ENCODE assay signal across 19 cellular contexts in the genomic region with DNA sequence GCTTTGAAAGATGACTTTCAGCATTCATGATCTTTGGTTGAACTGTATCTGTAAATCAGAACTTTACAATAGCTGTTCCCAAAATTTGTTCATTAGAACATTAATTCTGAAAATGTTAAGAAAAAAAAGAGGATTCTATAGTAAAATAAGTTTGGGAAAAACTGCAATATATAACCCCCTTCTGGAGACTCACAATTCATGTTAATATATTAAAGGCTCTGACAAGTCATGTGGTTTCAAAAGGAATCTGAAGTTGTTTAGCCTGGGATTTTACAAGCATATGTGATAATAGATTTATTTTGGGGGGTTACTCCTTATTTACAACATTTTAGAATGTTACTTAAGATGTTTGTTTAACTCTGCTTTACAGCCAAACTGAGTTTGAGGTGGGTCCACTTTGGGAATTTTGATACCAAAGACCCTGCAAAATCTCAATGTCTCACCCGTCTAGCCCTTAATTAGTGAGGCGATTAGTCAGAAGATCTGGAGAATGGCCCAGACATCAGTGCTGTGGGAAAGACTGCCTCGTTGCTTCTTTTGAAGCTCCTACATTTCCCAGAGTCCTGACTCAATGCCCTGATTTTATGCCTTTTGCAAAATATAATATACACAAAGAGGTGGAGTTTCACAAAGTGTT. TPM values are rescaled to one million over a fixed set of nuclear protein-coding genes. Genes with fewer than 3 reads are reported as not detected.
DNase-seq lines count a peak whose midpoint lies in the region; ATAC-seq and TF ChIP-seq lines count a peak whose summit lies in the region.
"Had no signal": no experiment of that assay in that cellular context is flagged by ENCODE, and none has a peak within 500 bp of the region (broad histone marks: within the 10 kb centered on the region; RNA-seq: fewer than 3 reads in every experiment).

No MANE protein-coding gene starts in this region.

- H3K4me1 ChIP-seq in IMR-90 (ENCODE audit: control insufficient read depth, insufficient read depth, low read length), result peaks cover 13% of the 10 kb centered on the region

- H3K27ac ChIP-seq in IMR-90 (ENCODE audit: insufficient read depth, low read length), result no peak overlapping the region
- H3K27ac ChIP-seq: ascending aorta, HL-60, right atrium auricular region had no signal

- POLR2A ChIA-PET in IMR-90 (lab: Charles Lee; ENCODE audit: unreplicated experiment), result no interaction called here

- peak overlapping the region; percentile 61; the same call in 1 of the 2 replicates for H3K4ac ChIP-seq in IMR-90 (ENCODE audit: low read depth, low read length)

- H3K27me3 Mint-ChIP-seq in chondrocyte (ENCODE audit: low read depth), result no peaks in the 10 kb centered on the region
- H3K27me3 Mint-ChIP-seq: naive thymus-derived CD8-positive, alpha-beta T cell had no signal

- no peak overlapping the region for H3K4me3 ChIP-seq in IMR-90 (ENCODE audit: insufficient read depth, low read depth, low read length)
- H3K4me3 ChIP-seq: ascending aorta, heart left ventricle, right atrium auricular region had no signal

- H3K14ac ChIP-seq in IMR-90 (replicated peaks; ENCODE audit: low read depth, low read length), result peak overlapping the region; percentile 70

- ATAC-seq in IMR-90 (ENCODE audit: low read depth), result no peak
- ATAC-seq in GM21360 (IDR thresholded peaks at IDR 0.05; ENCODE audit: unreplicated experiment), result no peak
- no peak for ATAC-seq in left colon
- ATAC-seq: naive thymus-derived CD8-positive, alpha-beta T cell had no signal

- H4K8ac ChIP-seq in IMR-90 (ENCODE audit: low read depth in 2 of 2, low read length in 2 of 2), result peak overlapping the region in 1 of 2 experiments; percentile 11; a peak in 1 of 4 replicates

- CTCF ChIA-PET in IMR-90 (lab: Yijun Ruan, JAX), result no interaction called here

- H3K9me3 Mint-ChIP-seq in chondrocyte (ENCODE audit: low read depth), result no peaks in the 10 kb centered on the region
- H3K9me3 Mint-ChIP-seq: activated T-helper 2 cell treated with anti-CD3 and anti-CD28 coated beads, Interferon-gamma antibody, Interleukin-2, Interleukin-4, amounts not matched to agents 10 μg/mL and 5 μg/mL and 100 μg/mL, durations not matched to agents 14 hours and 24 hours and 36 hours; naive thymus-derived CD8-positive, alpha-beta T cell had no signal

- H4K5ac ChIP-seq in IMR-90 (ENCODE audit: low read depth, low read length), result no peak overlapping the region

- TF ChIP-seq CTCF in IMR-90 (conservative IDR thresholded peaks at IDR 0.05; ENCODE audit: low read depth, low read length) (no peak), chondrocyte (IDR thresholded peaks at IDR 0.05) (no peak)

- no peaks in the 10 kb centered on the region for H4K20me1 ChIP-seq in IMR-90 (ENCODE audit: insufficient read depth, low read length)

- H2AFZ ChIP-seq in IMR-90 (replicated peaks; ENCODE audit: low read length, poor library complexity), result peak overlapping the region; percentile 33

- H3K4me3 Mint-ChIP-seq in chondrocyte (ENCODE audit: unreplicated experiment), result no peak overlapping the region
- H3K4me3 Mint-ChIP-seq: naive thymus-derived CD8-positive, alpha-beta T cell had no signal

- no CpG with 5 or more reads among the region's 3 CpGs for WGBS in IMR-90 (ENCODE audit: extremely low coverage in 2 of 2, insufficient read length in 1 of 2), 2 experiments

- H3K23ac ChIP-seq in IMR-90 (ENCODE audit: low read depth, low read length), result 0 out of 2 replicates have a peak overlapping the region, but pooled peaks have one; percentile 10

- no peak for TF ChIP-seq RAD21 in IMR-90 (IDR thresholded peaks at IDR 0.05; ENCODE audit: low read length)

- H2AK9ac ChIP-seq in IMR-90 (replicated peaks; ENCODE audit: low read depth, low read length, poor library complexity), result no peak overlapping the region

- peak overlapping the region; percentile 57; the same call in 1 of the 2 replicates for H2BK20ac ChIP-seq in IMR-90 (ENCODE audit: low read depth, low read length)

- no TSS peak for BruUV-seq in IMR-90 (replicated peaks; lab: Mats Ljungman, UMichigan)

- DNase-seq in AG08395 (ENCODE audit: low spot score), result peak; percentile 65
- peak; percentile 65 for DNase-seq in IMR-90
- DNase-seq in chondrocyte (ENCODE audit: low spot score), result no peak
- peak; percentile 45 for DNase-seq in myocyte (ENCODE audit: low read depth)
- no peak for DNase-seq in stimulated activated CD4-positive, alpha-beta T cell treated with anti-CD3 and anti-CD28 coated beads, Interleukin-12 subunit alpha, Interleukin-12 subunit beta, amount 100 ng/mL, for 4 hours
- no peak for DNase-seq in left colon
- DNase-seq in DMS53 (lab: John Stamatoyannopoulos, UW), result no peak
- DNase-seq: ACHN; H7; heart left ventricle; naive thymus-derived CD8-positive, alpha-beta T cell; NCI-H2029 treated with DMSO at 0.1 percent for 48 hours; stimulated activated naive CD4-positive, alpha-beta T cell; T1000 had no signal

- no peaks in the 10 kb centered on the region for H3K9me3 ChIP-seq in IMR-90 (ENCODE audit: control insufficient read depth, insufficient read depth, low read length)
- H3K9me3 ChIP-seq: ascending aorta, heart left ventricle, right atrium auricular region had no signal

- no peak overlapping the region for H3K18ac ChIP-seq in IMR-90 (ENCODE audit: low read depth, low read length)

- H4K91ac ChIP-seq in IMR-90 (ENCODE audit: insufficient read depth, low read depth, low read length), result peak overlapping the region; percentile 66; the same call in 1 of the 2 replicates

- peak overlapping the region; percentile 73; the same call in 1 of the 3 replicates for H2BK15ac ChIP-seq in IMR-90 (ENCODE audit: low read depth, low read length)

- H2BK120ac ChIP-seq in IMR-90 (ENCODE audit: low read depth, low read length), result peak overlapping the region; percentile 61

- no peaks in the 10 kb centered on the region for H3K27me3 ChIP-seq in IMR-90 (ENCODE audit: control insufficient read depth, insufficient read depth, low read length)
- H3K27me3 ChIP-seq: ascending aorta, heart left ventricle, right atrium auricular region had no signal

- H2BK5ac ChIP-seq in IMR-90 (ENCODE audit: low read depth, low read length, poor library complexity, severe bottlenecking), result peak overlapping the region; percentile 36

- dilution Hi-C loops in IMR-90 (cut with HindIII; ENCODE audit: low sequenced_read_pairs, unreplicated experiment), result no loop called here

- no peak overlapping the region for H3K56ac ChIP-seq in IMR-90 (ENCODE audit: extremely low read depth, insufficient read depth, low read length)

- in situ Hi-C loops in IMR-90 (cut with MboI; ENCODE audit: low sequenced_read_pairs), result loop anchor here (10.0 to 25.0 kb wide), 4 partner anchors 467 to 1419 kb away; no protein-coding TSS in a partner anchor

- no peak overlapping the region for H3K4me2 ChIP-seq in IMR-90 (ENCODE audit: low read depth, low read length)

- H3K36me3 ChIP-seq in IMR-90 (ENCODE audit: control insufficient read depth, insufficient read depth, low read length), result no peaks in the 10 kb centered on the region
- H3K36me3 ChIP-seq: ascending aorta, heart left ventricle, right atrium auricular region had no signal

- H2AK5ac ChIP-seq in IMR-90 (ENCODE audit: low read depth, low read length), result peak overlapping the region; percentile 94; the same call in 1 of the 2 replicates

- H3K4me1 Mint-ChIP-seq in chondrocyte (ENCODE audit: low read depth), result peaks cover 46% of the 10 kb centered on the region

- H3K9me1 ChIP-seq in IMR-90 (ENCODE audit: insufficient read depth, low read length), result 0 out of 2 replicates have a peak, but pooled peaks cover 6% of the 10 kb centered on the region

- H3K27ac Mint-ChIP-seq in chondrocyte (ENCODE audit: unreplicated experiment), result peak overlapping the region; percentile 11
- H3K27ac Mint-ChIP-seq: activated T-helper 2 cell treated with anti-CD3 and anti-CD28 coated beads, Interferon-gamma antibody, Interleukin-2, Interleukin-4, amounts not matched to agents 10 μg/mL and 5 μg/mL and 100 μg/mL, durations not matched to agents 14 hours and 24 hours and 36 hours had no signal

- intact Hi-C loops in IMR-90 (cut with micrococcal nuclease), result loop anchor here (5.0 to 10.0 kb wide), 3 partner anchors 667 to 1237 kb away; a partner anchor contains a TSS
- intact Hi-C loops in left colon (cut with DNase I, micrococcal nuclease), result loop anchor here in 1 of 2 donors (5.0 kb wide), 2 partner anchors 144 to 464 kb away; no protein-coding TSS in a partner anchor

- H3K9ac ChIP-seq in IMR-90 (ENCODE audit: low read depth, low read length), result no peak overlapping the region; the same call in 1 of the 2 replicates

- no peaks in the 10 kb centered on the region for H3K36me3 Mint-ChIP-seq in chondrocyte (ENCODE audit: low read depth)
- H3K36me3 Mint-ChIP-seq: naive thymus-derived CD8-positive, alpha-beta T cell had no signal

- H3K79me1 ChIP-seq in IMR-90 (ENCODE audit: low read depth in 1 of 2, low read length in 2 of 2), result no peaks in the 10 kb centered on the region

- no peak for TF ChIP-seq POLR2A in IMR-90 (IDR thresholded peaks at IDR 0.05; ENCODE audit: low read depth, low read length)

TF ChIP-seq in IMR-90, 13 proteins besides CTCF, POLR2A, EP300 and RAD21:
- TF ChIP-seq MAZ (IDR thresholded peaks at IDR 0.05; ENCODE audit: borderline replicate concordance, low read depth, low read length) (no peak), FOS (IDR thresholded peaks at IDR 0.05; ENCODE audit: low read depth, low read length) (0 out of 2 replicates have a peak, but pooled peaks have one; percentile 12)

RNA-seq across cellular contexts. Expression of a gene that starts 40.0 kb away (rescaled TPM):
- total RNA-seq in IMR-90 (2012; rRNA removed), result 28.1 and 37.5 TPM in 2 replicates
- 17.1 and 21.9 TPM in 2 replicates for polyA plus RNA-seq in IMR-90 (2012; rRNA removed)
- polyA plus RNA-seq in IMR-90 (2012; cell fraction: cytosol; rRNA removed), result 1.5 and 2.3 TPM in 2 replicates
- 1.8 and 14.0 TPM in 2 replicates for polyA plus RNA-seq in IMR-90 (2012; cell fraction: nucleus; rRNA removed; ENCODE audit: low replicate concordance)
- 7.6 to 16.7 TPM (median 9.0 TPM) in 3 replicates for total RNA-seq in chondrocyte
- 3.1 and 5.1 TPM in 2 replicates for total RNA-seq in myocyte
- polyA plus RNA-seq in myocyte (2012), result 0.43 TPM
- total RNA-seq in left colon, result 10 to 100 TPM in 1 of 2 donors, 1 to 10 TPM in 1; 5.9 to 12.9 TPM
- total RNA-seq: ascending aorta had no signal

Comparison
In these comparisons a context has a peak if more than half of its experiments do, and no peak if none do; other contexts are left out.
1. DNase-seq: peak in AG08395 (single experiment), IMR-90 (single experiment) and myocyte (single experiment); none in chondrocyte (single experiment), stimulated activated CD4-positive, alpha-beta T cell treated with anti-CD3 and anti-CD28 coated beads, Interleukin-12 subunit alpha, Interleukin-12 subunit beta, amount 100 ng/mL, for 4 hours (single experiment), left colon (0 of 2) and DMS53 (single experiment).